22 cellular contexts compared by ENCODE assay signal in genomic region chr10:24477925-24478324, GRCh38.
DNase-seq lines count a peak whose midpoint lies in the region; ATAC-seq and TF ChIP-seq lines count a peak whose summit lies in the region.
"Had no signal": no experiment of that assay in that cellular context is flagged by ENCODE, and none has a peak within 500 bp of the region (broad histone marks: within the 10 kb centered on the region; RNA-seq: fewer than 3 reads in every experiment).

No MANE protein-coding gene starts in this region.

- no peaks in the 10 kb centered on the region for H3K4me1 ChIP-seq in lower lobe of right lung
- no peaks in the 10 kb centered on the region for H3K4me1 ChIP-seq in upper lobe of right lung
- no peaks in the 10 kb centered on the region for H3K4me1 ChIP-seq in endodermal cell (ENCODE audit: control insufficient read depth, insufficient read depth, low read length)
- H3K4me1 ChIP-seq: A549 had no signal

- TF ChIP-seq CTCF in lower lobe of right lung (IDR thresholded peaks at IDR 0.05) (no peak), upper lobe of right lung (IDR thresholded peaks at IDR 0.05) (no peak), endodermal cell (conservative IDR thresholded peaks at IDR 0.05) (no peak)

- peaks cover 29% of the 10 kb centered on the region for H3K9me3 Mint-ChIP-seq in endodermal cell

- H3K9me3 ChIP-seq in lower lobe of right lung (no peaks in the 10 kb centered on the region), upper lobe of right lung (no peaks in the 10 kb centered on the region), endodermal cell (ENCODE audit: control insufficient read depth, low read length) (peaks cover 19% of the 10 kb centered on the region)
- H3K9me3 ChIP-seq: A549 had no signal

- H3K9ac ChIP-seq in endodermal cell (ENCODE audit: extremely low read depth, low read length, poor library complexity, severe bottlenecking) = no peak overlapping the region
- H3K9ac ChIP-seq: BLaER1 treated with 17β-estradiol and CSF1 and Interleukin-3, amounts not matched to agents 10 nM and 100 nM had no signal

- H3K4me3 Mint-ChIP-seq in endodermal cell = no peak overlapping the region
- H3K4me3 Mint-ChIP-seq: B cell; CD4-positive, alpha-beta T cell; CD8-positive, alpha-beta memory T cell had no signal

- H3K4me3 ChIP-seq in lower lobe of right lung (no peak overlapping the region), upper lobe of right lung (no peak overlapping the region), endodermal cell (ENCODE audit: low read length) (no peak overlapping the region)
- H3K4me3 ChIP-seq: A549; BLaER1 treated with 17β-estradiol and CSF1 and Interleukin-3, amounts not matched to agents 10 nM and 100 nM; GM12878 had no signal

- peaks cover 3% of the 10 kb centered on the region for H3K4me1 Mint-ChIP-seq in endodermal cell
- H3K4me1 Mint-ChIP-seq: B cell; CD8-positive, alpha-beta memory T cell had no signal

- H3K27ac ChIP-seq in lower lobe of right lung (no peak overlapping the region), upper lobe of right lung (no peak overlapping the region), endodermal cell (ENCODE audit: low read depth, low read length) (no peak overlapping the region)
- H3K27ac ChIP-seq: 22Rv1; A549; BLaER1 treated with 17β-estradiol and CSF1 and Interleukin-3, amounts not matched to agents 10 nM and 100 nM; C4-2B had no signal

- ATAC-seq in lower lobe of right lung (peak; percentile 35 to 55), upper lobe of right lung (peak; percentile 39)
- ATAC-seq: A549, GM12878 had no signal

- no peak overlapping the region for H3K27ac Mint-ChIP-seq in endodermal cell
- H3K27ac Mint-ChIP-seq: B cell; CD4-positive, alpha-beta T cell; CD8-positive, alpha-beta memory T cell had no signal

- H3K36me3 ChIP-seq in lower lobe of right lung (peaks cover 12% of the 10 kb centered on the region), upper lobe of right lung (no peaks in the 10 kb centered on the region), endodermal cell (ENCODE audit: control insufficient read depth, insufficient read depth, low read length) (peaks cover 20% of the 10 kb centered on the region)

- H3K27me3 ChIP-seq in lower lobe of right lung (ENCODE audit: low read depth) (no peaks in the 10 kb centered on the region), upper lobe of right lung (no peaks in the 10 kb centered on the region), endodermal cell (ENCODE audit: control insufficient read depth, insufficient read depth, low read length, poor library complexity, severe bottlenecking) (no peaks in the 10 kb centered on the region)
- H3K27me3 ChIP-seq: BLaER1 treated with 17β-estradiol and CSF1 and Interleukin-3, amounts not matched to agents 10 nM and 100 nM had no signal

- peaks cover 38% of the 10 kb centered on the region for H3K36me3 Mint-ChIP-seq in endodermal cell (ENCODE audit: low read depth)
- H3K36me3 Mint-ChIP-seq: CD8-positive, alpha-beta memory T cell had no signal

- intact Hi-C loops in lower lobe of right lung (cut with DNase I) (no loop called here), upper lobe of right lung (cut with DNase I) (no loop called here)

- H3K27me3 Mint-ChIP-seq in endodermal cell (ENCODE audit: insufficient read depth) = peaks cover 4% of the 10 kb centered on the region
- H3K27me3 Mint-ChIP-seq: B cell had no signal

- DNase-seq in inferior parietal cortex (ENCODE audit: extremely low spot score) (peak; percentile 25), lower lobe of right lung (no peak), upper lobe of right lung (no peak), NCI-H2081 treated with DMSO at 0.1 percent for 48 hours (lab: John Stamatoyannopoulos, UW) (no peak), endodermal cell (no peak)
- DNase-seq: AML-193; CD4-positive, alpha-beta T cell; CD8-positive, alpha-beta memory T cell; COR-L47; DMS 273 treated with DMSO at 0.1 percent for 48 hours; DMS153; DMS53; DMS79; DND-41; EL; GDM1 had no signal

- WGBS in endodermal cell (ENCODE audit: insufficient coverage in 1 of 2, insufficient read length in 1 of 2), 2 experiments = 91 to 100% methylated on average over 1 to 2 of the region's 3 CpGs
